In genomic region chr3:76986876-76987513, GRCh38 we compare ENCODE assay signal across 12 cellular contexts. TPM values are rescaled to one million over a fixed set of nuclear protein-coding genes. Genes with fewer than 3 reads are reported as not detected.
"Had no signal": no experiment of that assay in that cellular context is flagged by ENCODE, and none has a peak within 500 bp of the region (broad histone marks: within the 10 kb centered on the region; RNA-seq: fewer than 3 reads in every experiment).

No MANE protein-coding gene starts in this region.

- H3K36me3 ChIP-seq: gastroesophageal sphincter, upper lobe of right lung had no signal

- H3K4me3 ChIP-seq: body of pancreas, gastroesophageal sphincter, upper lobe of right lung had no signal

- DNase-seq: body of pancreas; effector memory CD4-positive, alpha-beta T cell; left ventricle myocardium superior; mesenchymal stem cell; stimulated activated CD4-positive, alpha-beta T cell treated with anti-CD3 and anti-CD28 coated beads, Interleukin-4, amount 100 ng/mL, for 1 hour; stimulated activated CD8-positive, alpha-beta memory T cell treated with anti-CD3 and anti-CD28 coated beads, Interleukin-4, amount 100 ng/mL, for 48 hours; stimulated activated naive CD8-positive, alpha-beta T cell treated with anti-CD3 and anti-CD28 coated beads, Interleukin-15, Interleukin-2, amounts not matched to agents 100 U/mL and 50 U/mL, for 24 hours; upper lobe of right lung had no signal

- H3K27me3 ChIP-seq: body of pancreas, gastroesophageal sphincter, upper lobe of right lung had no signal

- ATAC-seq: activated CD4-positive, CD25-positive, alpha-beta regulatory T cell treated with anti-CD3 and anti-CD28 coated beads, Interleukin-2, amount 50 U/mL, for 24 hours; body of pancreas; gastroesophageal sphincter; left ventricle myocardium superior; stimulated activated naive CD8-positive, alpha-beta T cell treated with anti-CD3 and anti-CD28 coated beads, Interleukin-15, Interleukin-2, amounts not matched to agents 100 U/mL and 50 U/mL, for 24 hours; upper lobe of right lung had no signal

- H3K9me3 ChIP-seq: body of pancreas, gastroesophageal sphincter, upper lobe of right lung had no signal

- H3K27ac ChIP-seq: body of pancreas, epithelial cell of prostate, gastroesophageal sphincter, upper lobe of right lung had no signal

- H3K4me1 ChIP-seq: body of pancreas, gastroesophageal sphincter, upper lobe of right lung had no signal

RNA-seq across cellular contexts. Expression of gene ROBO2, which starts 52.9 kb away (rescaled TPM):
- total RNA-seq: activated T-helper 2 cell treated with anti-CD3 and anti-CD28 coated beads, Interferon-gamma antibody, Interleukin-2, Interleukin-4, amounts not matched to agents 10 μg/mL and 5 μg/mL and 100 μg/mL, durations not matched to agents 14 hours and 24 hours and 36 hours had no signal
